Comparison of ENCODE assay signal across 1 cellular context in the genomic region with DNA sequence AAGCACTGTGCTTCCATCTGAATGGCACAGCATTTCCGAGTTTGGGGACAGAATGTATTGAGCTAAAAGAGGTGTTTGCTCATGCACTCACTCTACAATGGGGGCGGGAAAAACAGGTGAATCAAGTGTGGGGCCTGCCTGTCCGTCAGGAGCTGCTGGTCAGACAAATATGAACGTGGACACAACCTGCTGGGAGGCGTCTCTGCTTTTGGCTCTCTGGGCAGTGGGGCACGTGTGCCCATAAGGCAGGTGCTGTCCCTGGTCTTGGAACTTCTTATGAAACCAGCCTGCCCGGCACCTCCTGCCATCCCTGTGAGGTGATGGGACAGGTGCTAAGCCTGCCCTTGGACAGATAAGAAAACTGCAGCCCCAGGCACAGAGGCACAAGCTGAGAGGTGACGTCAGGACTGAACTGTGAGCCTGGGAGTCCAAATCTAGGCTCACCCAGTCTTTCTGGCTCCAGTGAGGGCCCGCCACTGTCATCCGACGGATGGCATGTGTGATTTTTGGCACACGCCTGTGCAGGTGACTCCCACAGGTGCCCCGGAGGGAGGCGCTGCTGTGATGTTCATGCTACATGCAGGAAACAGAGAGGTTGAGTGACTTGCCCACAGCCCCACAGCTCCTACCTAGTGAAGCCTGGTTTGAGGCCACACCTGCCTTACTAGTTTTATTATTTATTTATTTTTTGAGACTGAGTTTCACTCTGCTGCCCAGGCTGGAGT.
TF ChIP-seq lines count a peak whose summit lies in the region.

No MANE protein-coding gene starts in this region.

TF ChIP-seq in IMR-90, 13 proteins besides CTCF, POLR2A, EP300 and RAD21:
- no peak for TF ChIP-seq RFX5 (IDR thresholded peaks at IDR 0.05; ENCODE audit: low read depth, low read length)
- TF ChIP-seq, protein P1, sequence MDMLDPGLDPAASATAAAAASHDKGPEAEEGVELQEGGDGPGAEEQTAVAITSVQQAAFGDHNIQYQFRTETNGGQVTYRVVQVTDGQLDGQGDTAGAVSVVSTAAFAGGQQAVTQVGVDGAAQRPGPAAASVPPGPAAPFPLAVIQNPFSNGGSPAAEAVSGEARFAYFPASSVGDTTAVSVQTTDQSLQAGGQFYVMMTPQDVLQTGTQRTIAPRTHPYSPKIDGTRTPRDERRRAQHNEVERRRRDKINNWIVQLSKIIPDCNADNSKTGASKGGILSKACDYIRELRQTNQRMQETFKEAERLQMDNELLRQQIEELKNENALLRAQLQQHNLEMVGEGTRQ (IDR thresholded peaks at IDR 0.05; ENCODE audit: low read depth, low read length) = no peak
- TF ChIP-seq BHLHE40 (IDR thresholded peaks at IDR 0.05; ENCODE audit: low read depth, low read length) = no peak
- TF ChIP-seq FOS (IDR thresholded peaks at IDR 0.05; ENCODE audit: low read depth, low read length) = no peak
- no peak for TF ChIP-seq ELK1 (IDR thresholded peaks at IDR 0.05; ENCODE audit: borderline replicate concordance, low read depth, low read length)
- no peak for TF ChIP-seq SMC3 (IDR thresholded peaks at IDR 0.05; ENCODE audit: low read depth, low read length)
- TF ChIP-seq NFE2L2 (IDR thresholded peaks at IDR 0.05; ENCODE audit: low read depth, low read length) = no peak
- TF ChIP-seq CHD1 (IDR thresholded peaks at IDR 0.05; ENCODE audit: low read depth, low read length) = no peak
- TF ChIP-seq MXI1 (IDR thresholded peaks at IDR 0.05; ENCODE audit: borderline replicate concordance, low read depth, low read length) = no peak
- no peak for TF ChIP-seq RCOR1 (IDR thresholded peaks at IDR 0.05; ENCODE audit: insufficient replicate concordance, low read length)
- TF ChIP-seq CEBPB (IDR thresholded peaks at IDR 0.05; ENCODE audit: low read depth, low read length) = no peak
- no peak for TF ChIP-seq MAZ (IDR thresholded peaks at IDR 0.05; ENCODE audit: borderline replicate concordance, low read depth, low read length)
- no peak for TF ChIP-seq MAFK (IDR thresholded peaks at IDR 0.05; ENCODE audit: low read depth, low read length)
